8 cellular contexts compared by ENCODE assay signal in genomic region chr2:73233154-73233931, GRCh38. TPM values are rescaled to one million over a fixed set of nuclear protein-coding genes. Genes with fewer than 3 reads are reported as not detected.
DNase-seq lines count a peak whose midpoint lies in the region; ATAC-seq, FAIRE-seq and TF ChIP-seq lines count a peak whose summit lies in the region.

TSS of gene PRADC1 (minus strand) at chr2:73233239. CDS start at chr2:73233160, 79 bp downstream.

- peak within 1 kb of the TSS; percentile 66 for H2AFZ ChIP-seq in HepG2 (ENCODE audit: low read length)

- H3K4me3 ChIP-seq in HepG2 (replicated peaks in 1 of 3; ENCODE audit: insufficient read depth in 1 of 3, low read depth in 2 of 3, low read length in 3 of 3): peak within 1 kb of the TSS; percentile 84 to 97 (median 89)

- TF ChIP-seq CTCF in C4-2B (conservative IDR thresholded peaks at IDR 0.05) (no peak), HepG2 (CRISPR knock-in tag; IDR thresholded peaks at IDR 0.05) (peak; percentile 27; the same call in 1 of the 2 replicates)

- peaks cover 45% of the 10 kb centered on the region for H3K79me2 ChIP-seq in HepG2 (ENCODE audit: insufficient read depth, low read length)

- peaks cover 0 to 6% of the 10 kb centered on the region in 2 experiments; a peak in 1 of 5 replicates for H3K27me3 ChIP-seq in HepG2 (ENCODE audit: control insufficient read depth in 1 of 2, insufficient read depth in 2 of 2, low read length in 2 of 2)

- H3K27ac ChIP-seq in C4-2B: peak within 1 kb of the TSS; percentile 92
- peak within 1 kb of the TSS; percentile 78 for H3K27ac ChIP-seq in HepG2 (ENCODE audit: extremely low read length, insufficient read depth, low read length)

- intact Hi-C loops in HepG2 (cut with micrococcal nuclease; ENCODE audit: unreplicated experiment): loop anchor here (1.0 to 5.0 kb wide), 2 partner anchors 19 to 49 kb away; partner anchors contain the start of genes FBXO41 and SMYD5

- TF ChIP-seq RAD21 in HepG2 (CRISPR knock-in tag; IDR thresholded peaks at IDR 0.05): 0 out of 2 replicates have a peak, but pooled peaks have one; percentile 25

- FAIRE-seq in HepG2 (lab: Jason Lieb, UNC): peak; percentile 91

- in situ Hi-C loops in HepG2 (cut with HindIII; ENCODE audit: extremely low pct_ligation_motif_present, low pct_unique_long_range_greater_than_20kb): no loop called here

- ATAC-seq in GM19395 (IDR thresholded peaks at IDR 0.05; ENCODE audit: unreplicated experiment) (peak; percentile 93), HG03565 (IDR thresholded peaks at IDR 0.05; ENCODE audit: unreplicated experiment) (peak; percentile 90), HepG2 (peak; percentile 90)

- peak in 1 of 2 experiments; percentile 42; a peak in 1 of 4 replicates for TF ChIP-seq EP300 in HepG2 (IDR thresholded peaks at IDR 0.05; ENCODE audit: low read depth in 2 of 2, low read length in 2 of 2)
- TF ChIP-seq EP300 in HepG2 (CRISPR knock-in tag; IDR thresholded peaks at IDR 0.05; ENCODE audit: borderline replicate concordance): peak; percentile 63

- POLR2A ChIA-PET in HepG2 (lab: Yijun Ruan, JAX): interaction anchor here (0.8 to 7.2 kb wide), 27 partner anchors 9 to 887 kb away, joined by 3 to 125 read pairs (median 8); partner anchors contain the start of genes ALMS1, FBXO41, RAB11FIP5 and SFXN5

- peaks cover 37% of the 10 kb centered on the region for H4K20me1 ChIP-seq in HepG2 (ENCODE audit: insufficient read depth, low read length)

- peak within 1 kb of the TSS; percentile 95 for H3K9ac ChIP-seq in HepG2 (ENCODE audit: insufficient read depth, low read depth, low read length)

- under 1% methylated on average over 47 of the region's 67 CpGs for WGBS in HepG2 (ENCODE audit: low lambda C conversion rate)

- TSS peak; percentile 85 for BruUV-seq in HepG2 (replicated peaks; lab: Mats Ljungman, UMichigan)

- CTCF ChIA-PET in HepG2 (lab: Yijun Ruan, JAX; ENCODE audit: low intra/inter-chr PET ratio, low total read pairs): no interaction called here

- peak; percentile 99 for DNase-seq in NCI-H774 (lab: John Stamatoyannopoulos, UW)
- DNase-seq in activated CD4-positive, alpha-beta T cell treated with anti-CD3 and anti-CD28 coated beads, Interleukin-2, amount 50 U/mL, for 48 hours: peak; percentile 91 to 95
- peak; percentile 99 to 100 for DNase-seq in dermis microvascular lymphatic vessel endothelial cell (ENCODE audit: low read depth in 2 of 2)
- DNase-seq in HepG2 (ENCODE audit: low spot score): peak; percentile 100
- peak; percentile 87 for DNase-seq in stimulated activated CD4-positive, alpha-beta T cell treated with anti-CD3 and anti-CD28 coated beads, Interleukin-4, amount 100 ng/mL, for 1 hour

- H3K9me3 ChIP-seq in HepG2 (ENCODE audit: low read length): no peaks in the 10 kb centered on the region

- peaks cover 2 to 13% of the 10 kb centered on the region in 2 experiments; a peak in 2 of 5 replicates for H3K36me3 ChIP-seq in HepG2 (replicated peaks in 1 of 2; ENCODE audit: control insufficient read depth in 1 of 2, insufficient read depth in 2 of 2, low read length in 2 of 2)

- TF ChIP-seq POLR2A in HepG2 (IDR thresholded peaks at IDR 0.05; ENCODE audit: insufficient read depth in 1 of 2, low read depth in 2 of 2, low read length in 2 of 2): peak; percentile 23 to 80; a peak in 2 of 4 replicates

- H3K4me2 ChIP-seq in HepG2 (ENCODE audit: low read depth, low read length): peak within 1 kb of the TSS; percentile 99

- H3K4me1 ChIP-seq in HepG2 (ENCODE audit: insufficient read depth, low read length): peaks cover 39% of the 10 kb centered on the region

TF ChIP-seq in HepG2, 621 proteins besides CTCF, POLR2A, EP300 and RAD21 (continues in another document):
- TF ChIP-seq ZNF124 (CRISPR knock-in tag; IDR thresholded peaks at IDR 0.05) (peak; percentile 92), ZFP36L1 (CRISPR knock-in tag; IDR thresholded peaks at IDR 0.05) (peak; percentile 97), ZNF24 (IDR thresholded peaks at IDR 0.05) (no peak), HNRNPK (IDR thresholded peaks at IDR 0.05; ENCODE audit: low read depth, low read length, poor library complexity, severe bottlenecking) (no peak), THAP9 (CRISPR knock-in tag; IDR thresholded peaks at IDR 0.05; ENCODE audit: borderline replicate concordance) (peak; percentile 20), CEBPG (CRISPR knock-in tag; IDR thresholded peaks at IDR 0.05) (peak; percentile 36), ZNF143 (CRISPR knock-in tag; IDR thresholded peaks at IDR 0.05) (peak; percentile 69; the same call in 1 of the 2 replicates), UBTF (CRISPR knock-in tag; IDR thresholded peaks at IDR 0.05) (peak; percentile 28; the same call in 1 of the 2 replicates), SOX6 (IDR thresholded peaks at IDR 0.05) (no peak), SOX6 (CRISPR knock-in tag; IDR thresholded peaks at IDR 0.05) (peak; percentile 58), SP5 (CRISPR knock-in tag; IDR thresholded peaks at IDR 0.05; ENCODE audit: borderline replicate concordance, low read depth) (peak; percentile 89), SATB2 (CRISPR knock-in tag; IDR thresholded peaks at IDR 0.05) (no peak), ZNF441 (CRISPR knock-in tag; IDR thresholded peaks at IDR 0.05; ENCODE audit: borderline replicate concordance) (peak; percentile 81), CENPT (CRISPR knock-in tag; IDR thresholded peaks at IDR 0.05; ENCODE audit: low read depth) (peak; percentile 71; the same call in 1 of the 2 replicates), ZNF446 (CRISPR knock-in tag; IDR thresholded peaks at IDR 0.05) (peak; percentile 21; the same call in 1 of the 2 replicates)

RNA-seq across cellular contexts. Expression of gene PRADC1, which starts in this region (rescaled TPM):
- total RNA-seq in dermis microvascular lymphatic vessel endothelial cell (20.4 and 23.6 TPM in 2 replicates), HepG2 (2016; rRNA removed; fragmentation: Illumina TruSeq; extraction: Trizol) (30.0 and 37.2 TPM in 2 replicates)
- 141 and 145 TPM in 2 replicates for total RNA-seq in HepG2 (2016; cell fraction: cytosol; rRNA removed; fragmentation: Illumina TruSeq; extraction: Trizol; ENCODE audit: low read depth)
- total RNA-seq in HepG2 (2016; cell fraction: insoluble cytoplasmic fraction; rRNA removed; fragmentation: Illumina TruSeq; extraction: Trizol): 25.4 and 37.6 TPM in 2 replicates
- total RNA-seq in HepG2 (2016; cell fraction: membrane; rRNA removed; fragmentation: Illumina TruSeq; extraction: Trizol): 112 and 121 TPM in 2 replicates
- 16.8 TPM in 2 replicates for total RNA-seq in HepG2 (2016; cell fraction: nucleus; rRNA removed; fragmentation: Illumina TruSeq; extraction: Trizol)
- polyA plus RNA-seq in HepG2 (2011; rRNA removed): 11.6 and 12.1 TPM in 2 replicates
- 10.0 and 15.9 TPM in 2 replicates for polyA plus RNA-seq in HepG2 (2011; cell fraction: cytosol; rRNA removed)
- 4.1 and 7.0 TPM in 2 replicates for polyA plus RNA-seq in HepG2 (2011; cell fraction: nucleus; rRNA removed)
- 5.7 and 8.8 TPM in 2 replicates for polyA plus RNA-seq in HepG2 (2012)
- 152 and 157 TPM in 2 replicates for polyA plus RNA-seq in HepG2 (2016; cell fraction: cytosol; fragmentation: Illumina TruSeq; extraction: Trizol; ENCODE audit: low read depth)
- polyA plus RNA-seq in HepG2 (2016; cell fraction: insoluble cytoplasmic fraction; fragmentation: Illumina TruSeq; extraction: Trizol; ENCODE audit: low read depth): 23.1 and 23.9 TPM in 2 replicates
- 103 and 106 TPM in 2 replicates for polyA plus RNA-seq in HepG2 (2016; cell fraction: membrane; fragmentation: Illumina TruSeq; extraction: Trizol; ENCODE audit: low read depth)
- 23.7 and 26.7 TPM in 2 replicates for polyA plus RNA-seq in HepG2 (2016; cell fraction: nucleus; fragmentation: Illumina TruSeq; extraction: Trizol; ENCODE audit: insufficient read depth, low read depth)
- 19.5 and 55.8 TPM in 2 replicates for polyA minus RNA-seq in HepG2 (2011; rRNA and poly(A)+ RNA removed; ENCODE audit: low replicate concordance)
- polyA minus RNA-seq in HepG2 (2011; cell fraction: cytosol; rRNA and poly(A)+ RNA removed): 2.7 and 5.5 TPM in 2 replicates
- 2.2 and 3.3 TPM in 2 replicates for polyA minus RNA-seq in HepG2 (2011; cell fraction: nucleus; rRNA and poly(A)+ RNA removed)

Comparison
In these comparisons a context has a peak if more than half of its experiments do, and no peak if none do; other contexts are left out.
1. Peak in every context shown above with its lines: DNase-seq, ATAC-seq, H3K4me3 ChIP-seq and H3K27ac ChIP-seq.